In the genomic region with DNA sequence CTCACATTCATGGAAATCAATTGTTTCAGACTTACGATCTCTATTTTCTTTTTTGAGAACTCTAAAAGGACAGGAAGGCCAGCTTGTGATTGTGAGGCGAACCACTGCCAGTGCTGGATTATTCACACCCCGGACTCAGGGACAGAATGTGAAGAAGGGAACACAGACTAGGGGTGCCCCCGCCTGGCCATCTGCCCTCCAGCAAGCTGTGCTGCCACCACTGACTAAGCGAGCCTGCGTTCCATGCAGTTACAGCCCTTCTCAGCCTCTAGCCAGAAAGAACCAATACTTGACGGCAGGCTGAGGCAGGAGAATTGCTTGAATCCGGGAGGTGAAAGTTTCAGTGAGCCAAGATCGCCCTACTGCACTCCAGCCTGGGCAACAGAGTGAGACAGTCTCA, we compare ENCODE assay signal across 1 cellular context.
TF ChIP-seq lines count a peak whose summit lies in the region.

No MANE protein-coding gene starts in this region.

TF ChIP-seq in endothelial cell of umbilical vein, 7 proteins besides CTCF, POLR2A, EP300 and RAD21:
- no peak for TF ChIP-seq POLR2AphosphoS5 (IDR thresholded peaks at IDR 0.05; ENCODE audit: insufficient read depth, low read depth, low read length)
- TF ChIP-seq FOS (IDR thresholded peaks at IDR 0.05; ENCODE audit: borderline replicate concordance, insufficient read depth, low read length) = no peak
- TF ChIP-seq EZH2 (IDR thresholded peaks at IDR 0.05; ENCODE audit: borderline replicate concordance, low read depth, low read length, severe bottlenecking) = no peak
- TF ChIP-seq JUN (IDR thresholded peaks at IDR 0.05; ENCODE audit: borderline replicate concordance, insufficient read depth, insufficient read length, low read depth) = no peak
- TF ChIP-seq MYC (IDR thresholded peaks at IDR 0.05; ENCODE audit: low read depth, low read length) = no peak
- no peak for TF ChIP-seq GATA2 (IDR thresholded peaks at IDR 0.05; ENCODE audit: insufficient read depth, insufficient read length, low read depth, low read length)
- TF ChIP-seq MAX (IDR thresholded peaks at IDR 0.05; ENCODE audit: insufficient read depth, insufficient read length) = no peak
TF ChIP-seq in endothelial cell of umbilical vein: peak in this region for 0.
